In the genomic region with DNA sequence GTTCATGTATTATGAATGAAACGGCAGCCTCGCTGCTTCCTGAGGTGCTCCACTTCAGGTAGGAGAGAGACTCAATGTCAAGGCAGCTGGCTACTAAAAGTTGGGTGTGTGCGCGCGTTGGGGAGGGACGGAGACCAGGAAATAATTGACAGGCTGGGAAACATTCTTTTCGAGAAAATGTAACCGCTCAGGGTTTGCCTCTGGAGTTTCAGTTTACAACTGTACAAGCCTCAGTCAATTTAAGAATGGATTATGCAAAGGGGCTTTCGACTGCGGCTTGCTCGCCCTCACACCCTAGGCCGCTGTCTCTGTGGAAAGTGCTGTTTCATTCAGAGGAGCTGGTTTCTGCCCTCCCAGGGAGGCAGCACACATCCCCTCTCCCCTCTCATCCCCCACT, we compare ENCODE assay signal across 8 cellular contexts. TPM values are rescaled to one million over a fixed set of nuclear protein-coding genes. Genes with fewer than 3 reads are reported as not detected.
DNase-seq lines count a peak whose midpoint lies in the region; ATAC-seq and TF ChIP-seq lines count a peak whose summit lies in the region.

No MANE protein-coding gene starts in this region.

- no peaks in the 10 kb centered on the region for H3K9me3 ChIP-seq in testis

- intact Hi-C loops in activated CD4-positive, alpha-beta T cell treated with anti-CD3 and anti-CD28 coated beads, Interleukin-2, amount 10 ng/mL, durations not matched to agents 24 days and 14 days (cut with micrococcal nuclease), result loop anchor here (1.0 to 5.0 kb wide), 6 partner anchors 54 to 1960 kb away; a partner anchor contains a TSS
- intact Hi-C loops in testis (cut with DNase I; ENCODE audit: low total_unique reads), result no loop called here

- no peak for TF ChIP-seq POLR2A in testis (IDR thresholded peaks at IDR 0.05)

- peaks cover 24% of the 10 kb centered on the region for H3K4me1 Mint-ChIP-seq in activated CD4-positive, alpha-beta T cell treated with anti-CD3 and anti-CD28 coated beads, Interleukin-2, amount 10 ng/mL, durations not matched to agents 24 days and 14 days
- H3K4me1 Mint-ChIP-seq in brain (peaks cover 42% of the 10 kb centered on the region), memory B cell (peaks cover 24% of the 10 kb centered on the region)

- H3K27ac ChIP-seq in testis, result peak overlapping the region; percentile 59 to 95

- no peaks in the 10 kb centered on the region for H3K36me3 Mint-ChIP-seq in activated CD4-positive, alpha-beta T cell treated with anti-CD3 and anti-CD28 coated beads, Interleukin-2, amount 10 ng/mL, durations not matched to agents 24 days and 14 days (ENCODE audit: low read depth)
- H3K36me3 Mint-ChIP-seq in brain (no peaks in the 10 kb centered on the region), memory B cell (no peaks in the 10 kb centered on the region)

- H3K4me1 ChIP-seq in testis, result peaks cover 10% of the 10 kb centered on the region

- 1 to 5% methylated on average over 12 of the region's 12 CpGs for WGBS in testis, 2 donors

- H3K27me3 Mint-ChIP-seq in activated CD4-positive, alpha-beta T cell treated with anti-CD3 and anti-CD28 coated beads, Interleukin-2, amount 10 ng/mL, durations not matched to agents 24 days and 14 days, result peaks cover 46% of the 10 kb centered on the region
- H3K27me3 Mint-ChIP-seq in brain, result peaks cover 15% of the 10 kb centered on the region
- H3K27me3 Mint-ChIP-seq in memory B cell, result peaks cover 27% of the 10 kb centered on the region

- peak; percentile 75 for DNase-seq in activated CD4-positive, alpha-beta T cell treated with anti-CD3 and anti-CD28 coated beads, Interleukin-2, amount 10 ng/mL, durations not matched to agents 24 days and 14 days
- DNase-seq in activated CD4-positive, alpha-beta T cell treated with anti-CD3 and anti-CD28 coated beads, Interleukin-2, amount 50 U/mL, for 1 hour, result no peak
- peak; percentile 63 for DNase-seq in NOMO-1 treated with DMSO at 0.1 percent for 48 hours (lab: John Stamatoyannopoulos, UW; ENCODE audit: unreplicated experiment)
- DNase-seq in memory B cell (ENCODE audit: low spot score in 2 of 2), result no peak
- no peak for DNase-seq in testis
- no peak for DNase-seq in NCI-H2171 (lab: John Stamatoyannopoulos, UW)

- ATAC-seq in HG02623 (IDR thresholded peaks at IDR 0.05; ENCODE audit: unreplicated experiment) (peak; percentile 68), memory B cell (ENCODE audit: low read depth) (peak; percentile 13)

- H3K4me3 Mint-ChIP-seq in activated CD4-positive, alpha-beta T cell treated with anti-CD3 and anti-CD28 coated beads, Interleukin-2, amount 10 ng/mL, durations not matched to agents 24 days and 14 days, result peak overlapping the region; percentile 94
- H3K4me3 Mint-ChIP-seq in brain (peak overlapping the region; percentile 93 to 96 (median 95)), memory B cell (peak overlapping the region; percentile 95)

- TF ChIP-seq CTCF in brain (conservative IDR thresholded peaks at IDR 0.05), result no peak
- TF ChIP-seq CTCF in testis (IDR thresholded peaks at IDR 0.05), result no peak

- peak overlapping the region; percentile 67 for H3K27ac Mint-ChIP-seq in activated CD4-positive, alpha-beta T cell treated with anti-CD3 and anti-CD28 coated beads, Interleukin-2, amount 10 ng/mL, durations not matched to agents 24 days and 14 days
- H3K27ac Mint-ChIP-seq in brain (peak overlapping the region; percentile 94 to 99 (median 98)), memory B cell (no peak overlapping the region)

- H3K9me3 Mint-ChIP-seq in activated CD4-positive, alpha-beta T cell treated with anti-CD3 and anti-CD28 coated beads, Interleukin-2, amount 10 ng/mL, durations not matched to agents 24 days and 14 days, result peaks cover 6% of the 10 kb centered on the region
- H3K9me3 Mint-ChIP-seq in brain (peaks cover 0 to 5% (median 0%) of the 10 kb centered on the region in 5 experiments), memory B cell (no peaks in the 10 kb centered on the region)

- no peaks in the 10 kb centered on the region for H3K36me3 ChIP-seq in testis (ENCODE audit: low read depth, missing control alignments)

- H3K27me3 ChIP-seq in testis, result no peaks in the 10 kb centered on the region

- H3K4me3 ChIP-seq in testis, result peak overlapping the region; percentile 76 to 85

RNA-seq across cellular contexts. Expression of a gene that starts 4.4 kb away (rescaled TPM):
- total RNA-seq in activated CD4-positive, alpha-beta T cell treated with anti-CD3 and anti-CD28 coated beads, Interleukin-2, amount 10 ng/mL, durations not matched to agents 24 days and 14 days, result 7.7 and 9.2 TPM in 2 replicates
- polyA plus RNA-seq in brain (ENCODE audit: insufficient read depth, low read depth, low replicate concordance) (20.3 TPM), testis (ENCODE audit: insufficient read depth, low read depth, low replicate concordance) (11.3 TPM)
- total RNA-seq in testis, result 10 to 100 TPM in 1 of 2 donors, 1 to 10 TPM in 1; 10.0 to 14.1 TPM

Comparison
In these comparisons a context has a peak if more than half of its experiments do, and no peak if none do; other contexts are left out.
1. DNase-seq: peak in activated CD4-positive, alpha-beta T cell treated with anti-CD3 and anti-CD28 coated beads, Interleukin-2, amount 10 ng/mL, durations not matched to agents 24 days and 14 days (single experiment) and NOMO-1 treated with DMSO at 0.1 percent for 48 hours (single experiment); none in activated CD4-positive, alpha-beta T cell treated with anti-CD3 and anti-CD28 coated beads, Interleukin-2, amount 50 U/mL, for 1 hour (single experiment), memory B cell (0 of 2), testis (single experiment) and NCI-H2171 (single experiment).
2. Peak in every context shown above with its lines, with median percentiles within 50 percentile points of each other: H3K4me3 Mint-ChIP-seq.